Comparison of ENCODE assay signal across 1 cellular context in the genomic region with DNA sequence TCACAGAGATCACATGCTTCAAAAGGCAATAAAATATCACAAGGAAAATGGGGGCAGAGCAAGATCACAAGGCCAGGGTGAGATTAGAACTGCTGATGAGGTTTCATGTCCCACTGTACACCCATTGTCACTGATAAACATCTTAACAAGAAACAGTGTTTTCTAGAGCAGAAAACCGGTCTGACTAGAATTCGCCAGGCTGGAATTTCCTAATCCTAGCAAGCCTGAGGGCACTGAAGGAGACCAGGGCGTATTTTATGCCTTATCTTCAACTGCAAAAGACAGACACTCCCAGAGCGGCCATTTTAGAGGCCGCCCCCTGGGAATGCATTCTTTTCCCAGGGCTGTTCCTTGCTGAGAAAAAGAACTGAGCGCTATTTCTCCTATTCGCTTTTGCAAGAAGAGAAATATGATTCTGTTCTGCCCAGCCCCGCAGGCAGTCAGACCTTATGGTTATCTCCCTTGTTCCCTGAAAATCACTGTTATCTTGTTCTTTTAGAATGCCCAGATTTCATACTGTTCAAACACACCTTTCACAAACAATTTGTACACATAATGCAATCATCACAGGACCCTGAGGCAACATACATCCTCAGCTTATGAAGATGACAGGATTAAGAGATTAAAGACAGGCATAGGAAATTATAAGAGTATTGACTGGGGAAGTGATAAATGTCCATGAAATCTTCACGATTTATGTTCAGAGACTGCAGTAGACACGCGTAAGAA.
A peak's percentile ranks its signal among the peaks of the same experiment; 100 is the strongest.
TF ChIP-seq lines count a peak whose summit lies in the region.

No MANE protein-coding gene starts in this region.

TF ChIP-seq in HCT116, 20 proteins besides CTCF, POLR2A, EP300 and RAD21:
- TF ChIP-seq YY1 (IDR thresholded peaks at IDR 0.05; ENCODE audit: extremely low read depth, insufficient replicate concordance, low read depth, low read length) (peak; percentile 16), CEBPB (IDR thresholded peaks at IDR 0.05; ENCODE audit: low read depth) (peak; percentile 24; the same call in 1 of the 2 replicates)
